In genomic region chr10:12022580-12023257, GRCh38 we compare ENCODE assay signal across 19 cellular contexts. TPM values are rescaled to one million over a fixed set of nuclear protein-coding genes. Genes with fewer than 3 reads are reported as not detected.
DNase-seq lines count a peak whose midpoint lies in the region; ATAC-seq, FAIRE-seq and TF ChIP-seq lines count a peak whose summit lies in the region.
"Had no signal": no experiment of that assay in that cellular context is flagged by ENCODE, and none has a peak within 500 bp of the region (broad histone marks: within the 10 kb centered on the region; RNA-seq: fewer than 3 reads in every experiment).

No MANE protein-coding gene starts in this region.

- H3K9me3 ChIP-seq in A549 (no peaks in the 10 kb centered on the region), OCI-LY3 (ENCODE audit: insufficient read depth, low read length) (no peaks in the 10 kb centered on the region)
- H3K9me3 ChIP-seq in CD4-positive, alpha-beta T cell (ENCODE audit: control insufficient read depth, low read length), result no peaks in the 10 kb centered on the region
- H3K9me3 ChIP-seq: tibial artery had no signal

- TF ChIP-seq CTCF in A549 (IDR thresholded peaks at IDR 0.05) (no peak), OCI-LY3 (IDR thresholded peaks at IDR 0.05; ENCODE audit: low read depth, low read length) (no peak)
- TF ChIP-seq CTCF in CD4-positive, alpha-beta T cell (IDR thresholded peaks at IDR 0.05), result no peak

- peak overlapping the region; percentile 27; the same call in 1 of the 3 replicates for H3K4me2 ChIP-seq in A549
- peak overlapping the region; percentile 82 for H3K4me2 ChIP-seq in OCI-LY3 (ENCODE audit: low read length)
- H3K4me2 ChIP-seq: PC-9 had no signal

- H3K27ac ChIP-seq in A549 (no peak overlapping the region), OCI-LY3 (ENCODE audit: low read length) (peak overlapping the region; percentile 73)
- no peak overlapping the region for H3K27ac ChIP-seq in CD4-positive, alpha-beta T cell (ENCODE audit: low read depth, low read length)
- H3K27ac ChIP-seq: C4-2B, PC-9, tibial artery, WERI-Rb-1 had no signal

- peaks cover 63% of the 10 kb centered on the region for H4K20me1 ChIP-seq in OCI-LY3 (ENCODE audit: insufficient read depth, low read length)

- H3K4me1 Mint-ChIP-seq in CD4-positive, alpha-beta T cell (ENCODE audit: low read depth), result peaks cover 46% of the 10 kb centered on the region
- peaks cover 13 to 24% of the 10 kb centered on the region in 2 donors for H3K4me1 Mint-ChIP-seq in effector memory CD8-positive, alpha-beta T cell (ENCODE audit: low read depth in 2 of 2)
- H3K4me1 Mint-ChIP-seq: nephron progenitor cell had no signal

- no peak for FAIRE-seq in A549 (lab: Jason Lieb, UNC)

- ATAC-seq in A549, result no peak
- ATAC-seq in CD4-positive, alpha-beta T cell (ENCODE audit: poor library complexity), result peak; percentile 34
- ATAC-seq in effector memory CD8-positive, alpha-beta T cell (replicated peaks), result no peak
- ATAC-seq: left ventricle myocardium superior had no signal

- 67% methylated on average over 1 of the region's 1 CpG for WGBS in A549 (ENCODE audit: missing lambda C conversion rate)

- no peak overlapping the region for H3K9ac ChIP-seq in OCI-LY3 (ENCODE audit: low read length)

- H3K36me3 ChIP-seq in OCI-LY3 (replicated peaks; ENCODE audit: low read depth, low read length), result peaks cover 19% of the 10 kb centered on the region
- H3K36me3 ChIP-seq: WERI-Rb-1 had no signal

- H3K27me3 Mint-ChIP-seq in CD4-positive, alpha-beta T cell, result no peaks in the 10 kb centered on the region
- H3K27me3 Mint-ChIP-seq in effector memory CD8-positive, alpha-beta T cell, result no peaks in the 10 kb centered on the region
- H3K27me3 Mint-ChIP-seq: brain had no signal

- no peak for TF ChIP-seq RAD21 in A549 (conservative IDR thresholded peaks at IDR 0.05 in 1 of 2, IDR thresholded peaks at IDR 0.05 in 1 of 2)

- intact Hi-C loops in CD4-positive, alpha-beta T cell (cut with DNase I, micrococcal nuclease), result no loop called here

- H3K27me3 ChIP-seq in CD4-positive, alpha-beta T cell (ENCODE audit: control insufficient read depth, insufficient read depth, low read length), result no peaks in the 10 kb centered on the region
- no peaks in the 10 kb centered on the region for H3K27me3 ChIP-seq in OCI-LY3 (ENCODE audit: low read depth, low read length)
- H3K27me3 ChIP-seq: tibial artery had no signal

- DNase-seq in A549 (ENCODE audit: low read depth in 1 of 2, low spot score in 1 of 2) (no peak), NCI-H345 (lab: John Stamatoyannopoulos, UW) (no peak), islet precursor cell (no peak), DMS153 (lab: John Stamatoyannopoulos, UW) (no peak), NK-92 (lab: John Stamatoyannopoulos, UW; ENCODE audit: unreplicated experiment) (no peak)
- DNase-seq in CD4-positive, alpha-beta T cell, result no peak
- DNase-seq in effector memory CD8-positive, alpha-beta T cell, result no peak
- DNase-seq: hypothalamus, left ventricle myocardium superior, NCI-H1048, NCI-H226, nephron progenitor cell, PC-9, retina, tibial artery, WERI-Rb-1 had no signal

- H3K4me3 ChIP-seq in A549 (no peak overlapping the region), OCI-LY3 (ENCODE audit: low read length) (peak overlapping the region; percentile 49)
- H3K4me3 ChIP-seq: PC-9, tibial artery had no signal

- TF ChIP-seq POLR2A in A549 (IDR thresholded peaks at IDR 0.05; ENCODE audit: low read length), result no peak

- H3K4me1 ChIP-seq in A549, result peaks cover 21% of the 10 kb centered on the region; the same call in 2 of the 3 replicates
- H3K4me1 ChIP-seq in OCI-LY3 (ENCODE audit: low read length), result peaks cover 36% of the 10 kb centered on the region

- H2AFZ ChIP-seq in OCI-LY3 (ENCODE audit: low read depth, low read length), result no peak overlapping the region
- H2AFZ ChIP-seq: PC-9 had no signal

- peaks cover 93% of the 10 kb centered on the region for H3K79me2 ChIP-seq in OCI-LY3 (ENCODE audit: low read length)

- no peak for TF ChIP-seq EP300 in A549 (IDR thresholded peaks at IDR 0.05)

- POLR2A ChIA-PET in A549 (lab: Yijun Ruan, JAX), result no interaction called here
- POLR2A ChIA-PET in CD4-positive, alpha-beta T cell (lab: Charles Lee), result interaction anchor here (1.4 kb wide), 1 partner anchor 20 kb away, joined by 4 read pairs; the partner anchor contains the start of gene UPF2

- H3K4me3 Mint-ChIP-seq in CD4-positive, alpha-beta T cell, result peak overlapping the region; percentile 1
- H3K4me3 Mint-ChIP-seq in effector memory CD8-positive, alpha-beta T cell, result peak overlapping the region; percentile 41 to 42
- H3K4me3 Mint-ChIP-seq: brain, nephron progenitor cell had no signal

- H3K36me3 Mint-ChIP-seq in CD4-positive, alpha-beta T cell (ENCODE audit: low read depth), result peaks cover 42% of the 10 kb centered on the region
- H3K36me3 Mint-ChIP-seq in effector memory CD8-positive, alpha-beta T cell (ENCODE audit: insufficient read depth), result peaks cover 22% of the 10 kb centered on the region

- CTCF ChIA-PET in A549 (lab: Yijun Ruan, JAX), result no interaction called here
- CTCF ChIA-PET in CD4-positive, alpha-beta T cell (lab: Charles Lee), result no interaction called here

- no peaks in the 10 kb centered on the region for H3K9me3 Mint-ChIP-seq in CD4-positive, alpha-beta T cell
- no peaks in the 10 kb centered on the region for H3K9me3 Mint-ChIP-seq in effector memory CD8-positive, alpha-beta T cell
- H3K9me3 Mint-ChIP-seq: brain, nephron progenitor cell had no signal

- H3K27ac Mint-ChIP-seq in CD4-positive, alpha-beta T cell, result peak overlapping the region; percentile 21
- peak overlapping the region; percentile 26 to 77 for H3K27ac Mint-ChIP-seq in effector memory CD8-positive, alpha-beta T cell
- H3K27ac Mint-ChIP-seq: brain, nephron progenitor cell had no signal

TF ChIP-seq in A549, 52 proteins besides CTCF, POLR2A, EP300 and RAD21:
- TF ChIP-seq HMGXB4 (CRISPR knock-in tag; IDR thresholded peaks at IDR 0.05; ENCODE audit: borderline replicate concordance) (no peak), HOXB13 (CRISPR knock-in tag; IDR thresholded peaks at IDR 0.05; ENCODE audit: low read depth) (no peak), POLR2AphosphoS2 (conservative IDR thresholded peaks at IDR 0.05; ENCODE audit: low read length) (no peak), KDM1A (IDR thresholded peaks at IDR 0.05; ENCODE audit: low read depth) (no peak), CBX2 (IDR thresholded peaks at IDR 0.05; ENCODE audit: borderline replicate concordance, low read depth) (no peak), BHLHE40 (IDR thresholded peaks at IDR 0.05; ENCODE audit: low read depth, low read length) (no peak), RNF2 (IDR thresholded peaks at IDR 0.05; ENCODE audit: borderline replicate concordance, low read depth) (no peak), E2F6 (IDR thresholded peaks at IDR 0.05; ENCODE audit: borderline replicate concordance, low read depth) (no peak), RFX5 (IDR thresholded peaks at IDR 0.05) (no peak), GATA3 (IDR thresholded peaks at IDR 0.05; ENCODE audit: borderline replicate concordance) (no peak), MYC (IDR thresholded peaks at IDR 0.05; ENCODE audit: borderline replicate concordance, low read length) (no peak), HOXA7 (CRISPR knock-in tag; IDR thresholded peaks at IDR 0.05) (no peak), HOXB5 (CRISPR knock-in tag; IDR thresholded peaks at IDR 0.05) (no peak), BCL3 (IDR thresholded peaks at IDR 0.05) (no peak), SMC3 (IDR thresholded peaks at IDR 0.05) (no peak)
TF ChIP-seq in A549: peak in this region for 0.

RNA-seq across cellular contexts. Expression of gene UPF2, which starts 19.9 kb away (rescaled TPM):
- polyA plus RNA-seq in A549 (2011; rRNA removed), result 17.0 and 21.6 TPM in 2 replicates
- 4.0 and 4.2 TPM in 2 replicates for polyA plus RNA-seq in A549 (2012; cell fraction: cytosol; rRNA removed)
- polyA plus RNA-seq in A549 (2012; cell fraction: nucleus; rRNA removed), result 3.3 and 4.9 TPM in 2 replicates
- polyA plus RNA-seq in A549 (2017; fragmentation: RNase III; extraction: RNeasy Plus Mini Kit Qiagen cat#74134 plus additional on column Dnase treatment), result 16.5 to 18.5 TPM (median 17.3 TPM) in 3 replicates
- polyA minus RNA-seq in A549 (2011; rRNA and poly(A)+ RNA removed), result 8.9 and 9.3 TPM in 2 replicates
- 10 to 100 TPM; 14.5 to 15.3 TPM for total RNA-seq in CD4-positive, alpha-beta T cell

RNA-seq across cellular contexts. Expression of gene DHTKD1, which starts 46.0 kb away (rescaled TPM):
- 21.2 and 23.0 TPM in 2 replicates for polyA plus RNA-seq in A549 (2011; rRNA removed)
- polyA plus RNA-seq in A549 (2012; cell fraction: cytosol; rRNA removed), result 11.4 and 16.0 TPM in 2 replicates
- polyA plus RNA-seq in A549 (2012; cell fraction: nucleus; rRNA removed), result 7.6 and 18.4 TPM in 2 replicates
- 10.3 to 11.9 TPM (median 11.1 TPM) in 3 replicates for polyA plus RNA-seq in A549 (2017; fragmentation: RNase III; extraction: RNeasy Plus Mini Kit Qiagen cat#74134 plus additional on column Dnase treatment)
- polyA minus RNA-seq in A549 (2011; rRNA and poly(A)+ RNA removed), result 59.9 and 84.6 TPM in 2 replicates
- total RNA-seq in CD4-positive, alpha-beta T cell, result 1 to 10 TPM; 5.1 to 5.3 TPM
